In the genomic region with DNA sequence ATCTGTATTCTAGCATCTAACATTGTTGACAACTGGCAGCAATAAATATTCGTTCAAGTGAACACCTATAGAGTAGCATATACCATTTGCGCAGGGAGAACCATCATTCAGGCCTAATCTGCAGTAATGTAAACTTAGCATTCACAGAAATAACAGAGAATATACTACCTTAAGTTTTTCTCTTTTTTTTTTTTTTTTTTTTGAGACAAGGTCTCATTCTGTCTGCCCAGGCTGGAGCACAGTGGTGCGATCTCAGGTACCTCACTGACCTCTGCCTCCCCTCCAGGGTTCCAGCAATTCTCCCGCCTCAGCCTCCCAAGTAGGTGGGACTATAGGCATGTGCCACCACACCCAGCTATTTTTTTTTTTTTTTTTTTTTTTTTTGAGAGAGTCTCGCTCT, we compare ENCODE assay signal across 19 cellular contexts. TPM values are rescaled to one million over a fixed set of nuclear protein-coding genes. Genes with fewer than 3 reads are reported as not detected.
A peak's percentile ranks its signal among the peaks of the same experiment; 100 is the strongest.
DNase-seq lines count a peak whose midpoint lies in the region; ATAC-seq and TF ChIP-seq lines count a peak whose summit lies in the region.
"Had no signal": no experiment of that assay in that cellular context is flagged by ENCODE, and none has a peak within 500 bp of the region (broad histone marks: within the 10 kb centered on the region; RNA-seq: fewer than 3 reads in every experiment).

No MANE protein-coding gene starts in this region.

- H3K9me2 ChIP-seq in GM23338 (ENCODE audit: insufficient read depth) (no peaks in the 10 kb centered on the region), hepatocyte (replicated peaks; ENCODE audit: insufficient read depth) (no peaks in the 10 kb centered on the region)

- H3F3A ChIP-seq in GM23338 (replicated peaks; ENCODE audit: low read depth), result no peaks in the 10 kb centered on the region

- H3K4me1 ChIP-seq in GM23338 (ENCODE audit: insufficient read depth) (no peaks in the 10 kb centered on the region), hepatocyte (ENCODE audit: insufficient read depth) (no peaks in the 10 kb centered on the region), thyroid gland (peaks cover 16 to 31% of the 10 kb centered on the region in 2 donors)

- H3K9me3 ChIP-seq in hepatocyte (ENCODE audit: low read depth) (no peaks in the 10 kb centered on the region), thyroid gland (no peaks in the 10 kb centered on the region)
- H3K9me3 ChIP-seq: A549 had no signal

- H3K27me3 ChIP-seq in GM23338 (ENCODE audit: insufficient read depth), result no peaks in the 10 kb centered on the region
- H3K27me3 ChIP-seq in hepatocyte, result no peaks in the 10 kb centered on the region
- H3K27me3 ChIP-seq in thyroid gland, result no peaks in the 10 kb centered on the region

- no peak for DNase-seq in GM23338 (ENCODE audit: low spot score)
- DNase-seq in hepatocyte (ENCODE audit: low spot score), result no peak
- DNase-seq in thyroid gland, result no peak
- no peak for DNase-seq in left colon
- DNase-seq in AG20443 (ENCODE audit: low spot score), result no peak
- DNase-seq: CD4-positive, CD25-positive, alpha-beta regulatory T cell; DMS79; MM.1S; NCI-H1048; NCI-H1417 treated with DMSO at 0.1 percent for 48 hours; NCI-H187; NCI-H446; NCI-H526 treated with DMSO at 0.1 percent for 48 hours; OCI-M1; SHP77 had no signal

- H3K79me2 ChIP-seq in GM23338 (replicated peaks; ENCODE audit: insufficient read depth) (peaks cover 91% of the 10 kb centered on the region), hepatocyte (peaks cover 91% of the 10 kb centered on the region)

- H4K20me1 ChIP-seq in GM23338 (replicated peaks; ENCODE audit: insufficient read depth), result peaks cover 39% of the 10 kb centered on the region
- H4K20me1 ChIP-seq in hepatocyte (ENCODE audit: insufficient read depth, poor library complexity, severe bottlenecking), result peaks cover 12% of the 10 kb centered on the region

- H3K36me3 ChIP-seq in GM23338 (ENCODE audit: insufficient read depth), result peaks cover 15% of the 10 kb centered on the region
- no peaks in the 10 kb centered on the region for H3K36me3 ChIP-seq in hepatocyte (replicated peaks; ENCODE audit: insufficient read depth, low read depth)
- H3K36me3 ChIP-seq in thyroid gland, result no peaks in the 10 kb centered on the region

- peaks cover 11% of the 10 kb centered on the region for H3K27me3 Mint-ChIP-seq in GM23338 (ENCODE audit: insufficient read depth, low read depth, poor library complexity)

- H3K27ac Mint-ChIP-seq in GM23338, result no peak overlapping the region
- H3K27ac Mint-ChIP-seq: CD4-positive, CD25-positive, alpha-beta regulatory T cell had no signal

- no peaks in the 10 kb centered on the region; the same call in 2 of the 3 replicates for H3K4me1 Mint-ChIP-seq in GM23338

- peaks cover 12% of the 10 kb centered on the region; the same call in 2 of the 3 replicates for H3K9me3 Mint-ChIP-seq in GM23338

- no peak overlapping the region for H3K4me3 Mint-ChIP-seq in GM23338
- H3K4me3 Mint-ChIP-seq: CD4-positive, CD25-positive, alpha-beta regulatory T cell had no signal

- H2AFZ ChIP-seq in GM23338 (no peak overlapping the region), hepatocyte (no peak overlapping the region)

- no peak for TF ChIP-seq POLR2A in thyroid gland (IDR thresholded peaks at IDR 0.05)

- intact Hi-C loops in thyroid gland (cut with DNase I) (no loop called here), left colon (cut with DNase I, micrococcal nuclease) (no loop called here)

- H3K36me3 Mint-ChIP-seq in GM23338 (ENCODE audit: low read depth), result peaks cover 64% of the 10 kb centered on the region

- H3K4me2 ChIP-seq in GM23338, result no peak overlapping the region
- H3K4me2 ChIP-seq in hepatocyte, result no peak overlapping the region

- H3K27ac ChIP-seq in GM23338 (ENCODE audit: low read depth) (peak overlapping the region; percentile 30; the same call in 1 of the 2 replicates), VCaP (0 out of 2 replicates have a peak overlapping the region, but pooled peaks have one; percentile 15), hepatocyte (peak overlapping the region; percentile 43), thyroid gland (peak overlapping the region in 2 of 3 donors; percentile 30 to 41)
- H3K27ac ChIP-seq: SK-N-MC had no signal

- 98% methylated on average over 5 of the region's 5 CpGs for WGBS in hepatocyte (ENCODE audit: low lambda C conversion rate, missing lambda C conversion rate)
- 91 to 96% methylated on average over 5 of the region's 5 CpGs for WGBS in thyroid gland, 2 donors

- no peak for ATAC-seq in GM23338
- no peak for ATAC-seq in left colon
- no peak for ATAC-seq in HG02970 (IDR thresholded peaks at IDR 0.05; ENCODE audit: low FRiP score, unreplicated experiment)

- no peak overlapping the region for H3K4me3 ChIP-seq in GM23338
- H3K4me3 ChIP-seq in hepatocyte, result no peak overlapping the region
- no peak overlapping the region for H3K4me3 ChIP-seq in thyroid gland (replicated peaks in 1 of 3)
- H3K4me3 ChIP-seq: A549, SK-N-MC had no signal

- no peak for TF ChIP-seq CTCF in GM23338 (conservative IDR thresholded peaks at IDR 0.05; ENCODE audit: low read depth in 2 of 2)
- no peak for TF ChIP-seq CTCF in VCaP (conservative IDR thresholded peaks at IDR 0.05)
- no peak for TF ChIP-seq CTCF in hepatocyte (IDR thresholded peaks at IDR 0.05; ENCODE audit: poor library complexity)
- TF ChIP-seq CTCF in thyroid gland (IDR thresholded peaks at IDR 0.05), result no peak

TF ChIP-seq in GM23338, 12 proteins besides CTCF, POLR2A, EP300 and RAD21:
- TF ChIP-seq, protein P1, sequence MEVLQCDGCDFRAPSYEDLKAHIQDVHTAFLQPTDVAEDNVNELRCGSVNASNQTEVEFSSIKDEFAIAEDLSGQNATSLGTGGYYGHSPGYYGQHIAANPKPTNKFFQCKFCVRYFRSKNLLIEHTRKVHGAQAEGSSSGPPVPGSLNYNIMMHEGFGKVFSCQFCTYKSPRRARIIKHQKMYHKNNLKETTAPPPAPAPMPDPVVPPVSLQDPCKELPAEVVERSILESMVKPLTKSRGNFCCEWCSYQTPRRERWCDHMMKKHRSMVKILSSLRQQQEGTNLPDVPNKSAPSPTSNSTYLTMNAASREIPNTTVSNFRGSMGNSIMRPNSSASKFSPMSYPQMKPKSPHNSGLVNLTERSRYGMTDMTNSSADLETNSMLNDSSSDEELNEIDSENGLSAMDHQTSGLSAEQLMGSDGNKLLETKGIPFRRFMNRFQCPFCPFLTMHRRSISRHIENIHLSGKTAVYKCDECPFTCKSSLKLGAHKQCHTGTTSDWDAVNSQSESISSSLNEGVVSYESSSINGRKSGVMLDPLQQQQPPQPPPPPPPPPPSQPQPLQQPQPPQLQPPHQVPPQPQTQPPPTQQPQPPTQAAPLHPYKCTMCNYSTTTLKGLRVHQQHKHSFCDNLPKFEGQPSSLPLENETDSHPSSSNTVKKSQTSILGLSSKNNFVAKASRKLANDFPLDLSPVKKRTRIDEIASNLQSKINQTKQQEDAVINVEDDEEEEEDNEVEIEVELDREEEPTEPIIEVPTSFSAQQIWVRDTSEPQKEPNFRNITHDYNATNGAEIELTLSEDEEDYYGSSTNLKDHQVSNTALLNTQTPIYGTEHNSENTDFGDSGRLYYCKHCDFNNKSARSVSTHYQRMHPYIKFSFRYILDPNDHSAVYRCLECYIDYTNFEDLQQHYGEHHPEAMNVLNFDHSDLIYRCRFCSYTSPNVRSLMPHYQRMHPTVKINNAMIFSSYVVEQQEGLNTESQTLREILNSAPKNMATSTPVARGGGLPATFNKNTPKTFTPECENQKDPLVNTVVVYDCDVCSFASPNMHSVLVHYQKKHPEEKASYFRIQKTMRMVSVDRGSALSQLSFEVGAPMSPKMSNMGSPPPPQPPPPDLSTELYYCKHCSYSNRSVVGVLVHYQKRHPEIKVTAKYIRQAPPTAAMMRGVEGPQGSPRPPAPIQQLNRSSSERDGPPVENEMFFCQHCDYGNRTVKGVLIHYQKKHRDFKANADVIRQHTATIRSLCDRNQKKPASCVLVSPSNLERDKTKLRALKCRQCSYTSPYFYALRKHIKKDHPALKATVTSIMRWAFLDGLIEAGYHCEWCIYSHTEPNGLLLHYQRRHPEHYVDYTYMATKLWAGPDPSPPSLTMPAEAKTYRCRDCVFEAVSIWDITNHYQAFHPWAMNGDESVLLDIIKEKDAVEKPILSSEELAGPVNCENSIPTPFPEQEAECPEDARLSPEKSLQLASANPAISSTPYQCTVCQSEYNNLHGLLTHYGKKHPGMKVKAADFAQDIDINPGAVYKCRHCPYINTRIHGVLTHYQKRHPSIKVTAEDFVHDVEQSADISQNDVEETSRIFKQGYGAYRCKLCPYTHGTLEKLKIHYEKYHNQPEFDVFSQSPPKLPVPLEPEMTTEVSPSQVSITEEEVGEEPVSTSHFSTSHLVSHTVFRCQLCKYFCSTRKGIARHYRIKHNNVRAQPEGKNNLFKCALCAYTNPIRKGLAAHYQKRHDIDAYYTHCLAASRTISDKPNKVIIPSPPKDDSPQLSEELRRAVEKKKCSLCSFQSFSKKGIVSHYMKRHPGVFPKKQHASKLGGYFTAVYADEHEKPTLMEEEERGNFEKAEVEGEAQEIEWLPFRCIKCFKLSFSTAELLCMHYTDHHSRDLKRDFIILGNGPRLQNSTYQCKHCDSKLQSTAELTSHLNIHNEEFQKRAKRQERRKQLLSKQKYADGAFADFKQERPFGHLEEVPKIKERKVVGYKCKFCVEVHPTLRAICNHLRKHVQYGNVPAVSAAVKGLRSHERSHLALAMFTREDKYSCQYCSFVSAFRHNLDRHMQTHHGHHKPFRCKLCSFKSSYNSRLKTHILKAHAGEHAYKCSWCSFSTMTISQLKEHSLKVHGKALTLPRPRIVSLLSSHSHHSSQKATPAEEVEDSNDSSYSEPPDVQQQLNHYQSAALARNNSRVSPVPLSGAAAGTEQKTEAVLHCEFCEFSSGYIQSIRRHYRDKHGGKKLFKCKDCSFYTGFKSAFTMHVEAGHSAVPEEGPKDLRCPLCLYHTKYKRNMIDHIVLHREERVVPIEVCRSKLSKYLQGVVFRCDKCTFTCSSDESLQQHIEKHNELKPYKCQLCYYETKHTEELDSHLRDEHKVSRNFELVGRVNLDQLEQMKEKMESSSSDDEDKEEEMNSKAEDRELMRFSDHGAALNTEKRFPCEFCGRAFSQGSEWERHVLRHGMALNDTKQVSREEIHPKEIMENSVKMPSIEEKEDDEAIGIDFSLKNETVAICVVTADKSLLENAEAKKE (CRISPR knock-in tag; IDR thresholded peaks at IDR 0.05), result no peak
- TF ChIP-seq EZH2 (IDR thresholded peaks at IDR 0.05; ENCODE audit: low read depth, unreplicated experiment), result no peak
- TF ChIP-seq STAT1 (IDR thresholded peaks at IDR 0.05; ENCODE audit: unreplicated experiment), result no peak

RNA-seq across cellular contexts. Expression of a gene that starts 12.1 kb away (rescaled TPM):
- total RNA-seq in GM23338 (2014; rRNA removed; shearing (Covaris generic)), result 51.7 and 56.4 TPM in 2 replicates
- polyA plus RNA-seq in GM23338 (2016; fragmentation: Nextera tagmentation; extraction: Ambion mirVana) (47.4 and 57.7 TPM in 2 replicates), hepatocyte (22.4 and 31.2 TPM in 2 replicates)
- total RNA-seq in hepatocyte (22.9 and 24.9 TPM in 2 replicates), thyroid gland (10 to 100 TPM; 30.3 to 48.5 (median 35.5) TPM), left colon (10 to 100 TPM; 26.6 to 33.3 TPM)
